Comparison of ENCODE assay signal across 1 cellular context in the genomic region with DNA sequence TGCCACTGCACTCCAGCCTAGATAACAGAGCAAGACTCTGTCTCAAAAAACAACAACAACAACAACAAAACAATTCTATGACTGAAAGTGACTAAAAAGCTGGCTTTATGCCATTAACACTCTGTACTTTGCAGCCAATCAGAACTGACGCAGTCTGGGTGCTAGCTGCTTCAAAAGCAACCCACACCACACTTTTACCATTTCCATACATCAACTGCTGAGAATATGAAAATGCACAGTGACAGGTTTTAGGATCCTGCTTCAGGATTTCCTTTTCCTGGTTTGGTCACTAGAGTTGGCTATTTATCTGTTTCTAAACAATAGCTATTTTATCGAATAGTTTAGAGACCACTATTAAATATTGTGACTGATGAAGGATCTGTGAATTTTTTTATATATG.
TF ChIP-seq lines count a peak whose summit lies in the region.

No MANE protein-coding gene starts in this region.

TF ChIP-seq in endothelial cell of umbilical vein, 7 proteins besides CTCF, POLR2A, EP300 and RAD21:
- TF ChIP-seq POLR2AphosphoS5 (IDR thresholded peaks at IDR 0.05; ENCODE audit: insufficient read depth, low read depth, low read length), result no peak
- no peak for TF ChIP-seq EZH2 (IDR thresholded peaks at IDR 0.05; ENCODE audit: borderline replicate concordance, low read depth, low read length, severe bottlenecking)
